23 cellular contexts compared by ENCODE assay signal in the genomic region with DNA sequence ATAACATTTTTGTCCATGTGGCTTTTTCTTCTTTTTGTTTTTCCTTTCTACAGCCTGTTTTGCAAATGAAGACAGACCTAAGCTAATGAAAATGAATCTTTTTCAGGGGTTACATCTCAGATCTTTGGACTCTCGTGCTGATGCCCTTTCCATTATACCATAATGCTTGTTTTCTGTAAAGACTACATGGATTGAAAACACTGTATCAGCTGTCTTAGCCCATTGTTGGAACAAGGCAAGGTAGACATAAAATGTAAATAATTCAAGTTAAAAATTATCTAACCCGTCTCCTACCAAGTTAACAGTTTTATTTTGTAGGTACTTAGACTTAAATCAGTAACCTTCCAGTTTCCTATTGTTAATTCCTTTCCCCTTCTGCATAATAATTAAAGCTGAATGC.
"Had no signal": no experiment of that assay in that cellular context is flagged by ENCODE, and none has a peak within 500 bp of the region (broad histone marks: within the 10 kb centered on the region; RNA-seq: fewer than 3 reads in every experiment).

No MANE protein-coding gene starts in this region.

- H2AFZ ChIP-seq: neural progenitor cell had no signal

- H3K27ac Mint-ChIP-seq: natural killer cell; neural progenitor cell; stimulated activated naive CD8-positive, alpha-beta T cell treated with anti-CD3 and anti-CD28 coated beads, Interleukin-15, Interleukin-2, amounts not matched to agents 100 ng/mL and 50 ng/mL, for 24 hours had no signal

- ATAC-seq: esophagus mucosa; heart left ventricle; mucosa of descending colon; natural killer cell; sciatic nerve; stimulated activated memory B cell treated with anti-CD40 and anti-IgM and Interleukin-4, amounts not matched to agents 10 μg/mL and 1 μg/mL and 100 μg/mL, for 72 hours had no signal

- H3K9ac ChIP-seq: neural progenitor cell had no signal

- H3K27me3 Mint-ChIP-seq: progenitor cell of endocrine pancreas; stimulated activated memory B cell treated with anti-CD40 and anti-IgM and Interleukin-4, amounts not matched to agents 10 μg/mL and 1 μg/mL and 100 μg/mL, for 72 hours; stimulated activated naive CD8-positive, alpha-beta T cell treated with anti-CD3 and anti-CD28 coated beads, Interleukin-15, Interleukin-2, amounts not matched to agents 100 ng/mL and 50 ng/mL, for 24 hours had no signal

- H3K27ac ChIP-seq: heart left ventricle, neural progenitor cell, pancreas, spleen, tibial artery, upper lobe of left lung, uterus had no signal

- H3K36me3 Mint-ChIP-seq: natural killer cell had no signal

- H3K4me3 Mint-ChIP-seq: natural killer cell; neural progenitor cell; stimulated activated memory B cell treated with anti-CD40 and anti-IgM and Interleukin-4, amounts not matched to agents 10 μg/mL and 1 μg/mL and 100 μg/mL, for 72 hours; stimulated activated naive CD8-positive, alpha-beta T cell treated with anti-CD3 and anti-CD28 coated beads, Interleukin-15, Interleukin-2, amounts not matched to agents 100 ng/mL and 50 ng/mL, for 24 hours had no signal

- H3K4me2 ChIP-seq: neural progenitor cell had no signal

- H3K4me1 ChIP-seq: neural progenitor cell, uterus had no signal

- DNase-seq: effector memory CD4-positive, alpha-beta T cell; heart left ventricle; hypothalamus; islet precursor cell; mammary epithelial cell; mucosa of descending colon; natural killer cell; occipital lobe; pancreas; retina; spleen; stimulated activated CD4-positive, alpha-beta T cell treated with anti-CD3 and anti-CD28 coated beads, Interleukin-15, amount 100 ng/mL, for 24 hours; stimulated activated CD4-positive, alpha-beta T cell treated with anti-CD3 and anti-CD28 coated beads, Interleukin-1b, Interleukin-23, amount 100 ng/mL, for 48 hours; stimulated activated CD4-positive, alpha-beta T cell treated with anti-CD3 and anti-CD28 coated beads, Interleukin-4, amount 100 ng/mL, for 24 hours; tibial artery; uterus had no signal

- H3K9me3 Mint-ChIP-seq: natural killer cell; neural progenitor cell; stimulated activated memory B cell treated with anti-CD40 and anti-IgM and Interleukin-4, amounts not matched to agents 10 μg/mL and 1 μg/mL and 100 μg/mL, for 72 hours; stimulated activated naive CD8-positive, alpha-beta T cell treated with anti-CD3 and anti-CD28 coated beads, Interleukin-15, Interleukin-2, amounts not matched to agents 100 ng/mL and 50 ng/mL, for 24 hours had no signal

- H3K36me3 ChIP-seq: heart left ventricle, neural progenitor cell, pancreas, tibial artery, upper lobe of left lung, uterus had no signal

- H3K9me3 ChIP-seq: heart left ventricle, mucosa of descending colon, pancreas, spleen, tibial artery, upper lobe of left lung, uterus had no signal

- H3K27me3 ChIP-seq: heart left ventricle, neural progenitor cell, pancreas, spleen, tibial artery, upper lobe of left lung, uterus had no signal

- H3K4me3 ChIP-seq: heart left ventricle, mucosa of descending colon, neural progenitor cell, pancreas, spleen, tibial artery, upper lobe of left lung, uterus had no signal
